Comparison of ENCODE assay signal across 2 cellular contexts in genomic region chr7:3082386-3082785, GRCh38.
A peak's percentile ranks its signal among the peaks of the same experiment; 100 is the strongest.
TF ChIP-seq lines count a peak whose summit lies in the region.

No MANE protein-coding gene starts in this region.

TF ChIP-seq in HepG2, 621 proteins besides CTCF, POLR2A, EP300 and RAD21 (continued from another document):
- TF ChIP-seq UBTF (CRISPR knock-in tag; IDR thresholded peaks at IDR 0.05), result no peak

TF ChIP-seq in GM12891, 5 proteins besides CTCF, POLR2A, EP300 and RAD21 (continued from another document):
- peak; percentile 5 for TF ChIP-seq PAX5 (IDR thresholded peaks at IDR 0.05; ENCODE audit: insufficient read depth, low read length, severe bottlenecking)
- no peak for TF ChIP-seq POU2F2 (IDR thresholded peaks at IDR 0.05; ENCODE audit: low read depth, low read length)
- TF ChIP-seq SPI1 (IDR thresholded peaks at IDR 0.05; ENCODE audit: low read depth, low read length), result no peak
